19 cellular contexts compared by ENCODE assay signal in genomic region chr2:126916744-126917143, GRCh38. TPM values are rescaled to one million over a fixed set of nuclear protein-coding genes. Genes with fewer than 3 reads are reported as not detected.
A peak's percentile ranks its signal among the peaks of the same experiment; 100 is the strongest.
DNase-seq lines count a peak whose midpoint lies in the region; ATAC-seq and TF ChIP-seq lines count a peak whose summit lies in the region.
"Had no signal": no experiment of that assay in that cellular context is flagged by ENCODE, and none has a peak within 500 bp of the region (broad histone marks: within the 10 kb centered on the region; RNA-seq: fewer than 3 reads in every experiment).

No MANE protein-coding gene starts in this region.

- H3K36me3 Mint-ChIP-seq in naive thymus-derived CD4-positive, alpha-beta T cell = no peaks in the 10 kb centered on the region
- H3K36me3 Mint-ChIP-seq: CD4-positive, alpha-beta memory T cell had no signal

- WGBS in spleen, 5 donors = 54 to 98% (median 90%) methylated on average over 2 to 4 of the region's 4 CpGs

- H3K27ac ChIP-seq in coronary artery = no peak overlapping the region
- H3K27ac ChIP-seq in spleen = no peak overlapping the region
- H3K27ac ChIP-seq in naive thymus-derived CD4-positive, alpha-beta T cell (ENCODE audit: low read depth, low read length) = no peak overlapping the region
- H3K27ac ChIP-seq: GM23248 had no signal

- TF ChIP-seq POLR2A in spleen (IDR thresholded peaks at IDR 0.05) = no peak

- H3K4me1 Mint-ChIP-seq in naive thymus-derived CD4-positive, alpha-beta T cell = no peaks in the 10 kb centered on the region
- H3K4me1 Mint-ChIP-seq: CD4-positive, alpha-beta memory T cell had no signal

- no peak for TF ChIP-seq CTCF in coronary artery (IDR thresholded peaks at IDR 0.05)
- no peak for TF ChIP-seq CTCF in spleen (IDR thresholded peaks at IDR 0.05 in 8 of 11, conservative IDR thresholded peaks at IDR 0.05 in 3 of 11)

- DNase-seq in coronary artery (ENCODE audit: low spot score) (peak; percentile 55), mesenteric fat pad (ENCODE audit: low spot score) (peak; percentile 73), spleen (peak; percentile 28), NCI-H524 (lab: John Stamatoyannopoulos, UW) (no peak)
- DNase-seq in naive thymus-derived CD4-positive, alpha-beta T cell = no peak
- DNase-seq: C1 segment of cervical spinal cord; Calu3; CD4-positive, alpha-beta memory T cell; COR-L47; DMS53; DND-41; GM23248; H7; HCEC 1CT had no signal

- POLR2A ChIA-PET in naive thymus-derived CD4-positive, alpha-beta T cell (lab: Charles Lee) = no interaction called here

- intact Hi-C loops in spleen (cut with DNase I; ENCODE audit: low total_unique reads) = no loop called here
- intact Hi-C loops in naive thymus-derived CD4-positive, alpha-beta T cell (cut with micrococcal nuclease) = no loop called here

- no peak for ATAC-seq in naive thymus-derived CD4-positive, alpha-beta T cell
- no peak for ATAC-seq in HG03175 (IDR thresholded peaks at IDR 0.05; ENCODE audit: unreplicated experiment)

- H3K4me3 Mint-ChIP-seq in naive thymus-derived CD4-positive, alpha-beta T cell = no peak overlapping the region
- H3K4me3 Mint-ChIP-seq: CD4-positive, alpha-beta memory T cell had no signal

- peaks cover 0 to 17% (median 11%) of the 10 kb centered on the region in 5 donors for H3K27me3 Mint-ChIP-seq in naive thymus-derived CD4-positive, alpha-beta T cell

- H3K4me1 ChIP-seq in spleen = no peaks in the 10 kb centered on the region
- H3K4me1 ChIP-seq in naive thymus-derived CD4-positive, alpha-beta T cell (ENCODE audit: control insufficient read depth in 2 of 2, insufficient read depth in 2 of 2, low read length in 2 of 2) = no peaks in the 10 kb centered on the region

- peaks cover 0 to 9% (median 0%) of the 10 kb centered on the region in 8 donors for H3K9me3 ChIP-seq in spleen
- H3K9me3 ChIP-seq in naive thymus-derived CD4-positive, alpha-beta T cell (ENCODE audit: control insufficient read depth in 2 of 3, low read length in 3 of 3) = no peaks in the 10 kb centered on the region

- peaks cover 0 to 6% (median 0%) of the 10 kb centered on the region in 11 donors for H3K9me3 Mint-ChIP-seq in naive thymus-derived CD4-positive, alpha-beta T cell

- H3K36me3 ChIP-seq in spleen = no peaks in the 10 kb centered on the region
- H3K36me3 ChIP-seq in naive thymus-derived CD4-positive, alpha-beta T cell (ENCODE audit: control insufficient read depth in 2 of 3, insufficient read depth in 3 of 3, low read length in 3 of 3) = no peaks in the 10 kb centered on the region

- peaks cover 0 to 9% (median 0%) of the 10 kb centered on the region in 7 donors for H3K27me3 ChIP-seq in spleen (replicated peaks in 1 of 7)
- no peaks in the 10 kb centered on the region for H3K27me3 ChIP-seq in naive thymus-derived CD4-positive, alpha-beta T cell (ENCODE audit: control insufficient read depth in 2 of 2, insufficient read depth in 2 of 2, low read length in 2 of 2)

- H3K4me3 ChIP-seq in coronary artery = no peak overlapping the region
- H3K4me3 ChIP-seq in spleen = no peak overlapping the region
- H3K4me3 ChIP-seq in naive thymus-derived CD4-positive, alpha-beta T cell (ENCODE audit: low read length) = no peak overlapping the region
- H3K4me3 ChIP-seq: GM23248 had no signal

- no peak overlapping the region for H3K27ac Mint-ChIP-seq in naive thymus-derived CD4-positive, alpha-beta T cell
- H3K27ac Mint-ChIP-seq: CD4-positive, alpha-beta memory T cell had no signal

- CTCF ChIA-PET in naive thymus-derived CD4-positive, alpha-beta T cell (lab: Charles Lee) = no interaction called here

RNA-seq across cellular contexts. Expression of gene TEX51, which starts 18.1 kb away (rescaled TPM):
- total RNA-seq in mesenteric fat pad (not detected), spleen (not detected)
- not detected for polyA plus RNA-seq in spleen
- total RNA-seq in naive thymus-derived CD4-positive, alpha-beta T cell = not detected
- polyA plus RNA-seq in naive thymus-derived CD4-positive, alpha-beta T cell = not detected
- total RNA-seq: A172; A673; Calu3; CD4-positive, alpha-beta memory T cell; GM23248; H1; H7 had no signal
- polyA plus RNA-seq: BJ; CD4-positive, alpha-beta memory T cell; GM23248; H1 had no signal

Comparison
In these comparisons a context has a peak if more than half of its experiments do, and no peak if none do; other contexts are left out.
1. DNase-seq: peak in coronary artery (single experiment), mesenteric fat pad (single experiment) and spleen (single experiment); none in naive thymus-derived CD4-positive, alpha-beta T cell (0 of 9) and NCI-H524 (0 of 2).